In the genomic region with DNA sequence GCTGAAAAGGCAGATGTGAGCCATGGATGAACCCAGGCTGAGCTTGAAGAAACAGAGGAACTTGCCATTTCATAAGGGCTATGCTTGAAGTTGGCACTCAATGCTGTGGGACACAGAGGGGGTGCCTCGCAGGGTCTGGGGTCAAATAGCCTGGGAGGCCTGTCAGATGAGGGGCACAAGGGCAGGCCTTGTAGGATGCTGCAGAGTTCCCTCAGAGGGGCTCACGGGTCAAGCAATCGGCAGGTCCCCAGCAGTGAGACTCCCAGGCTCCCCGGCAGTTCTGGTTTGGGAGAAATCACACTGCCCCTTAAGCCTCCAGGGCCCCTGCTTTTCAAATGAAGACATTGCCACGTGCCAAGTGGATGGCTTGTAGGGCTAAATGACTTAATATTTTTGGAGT, we compare ENCODE assay signal across 12 cellular contexts.
DNase-seq lines count a peak whose midpoint lies in the region; ATAC-seq and TF ChIP-seq lines count a peak whose summit lies in the region.
"Had no signal": no experiment of that assay in that cellular context is flagged by ENCODE, and none has a peak within 500 bp of the region (broad histone marks: within the 10 kb centered on the region; RNA-seq: fewer than 3 reads in every experiment).

No MANE protein-coding gene starts in this region.

- H3K36me3 ChIP-seq in vagina, result no peaks in the 10 kb centered on the region

- intact Hi-C loops in sciatic nerve (cut with DNase I) (no loop called here), vagina (cut with DNase I) (no loop called here)

- peak; percentile 33 for DNase-seq in activated CD8-positive, alpha-beta memory T cell treated with anti-CD3 and anti-CD28 coated beads for 24 hours
- no peak for DNase-seq in activated CD8-positive, alpha-beta memory T cell treated with anti-CD3 and anti-CD28 coated beads, Interleukin-2, amount 50 U/mL, for 48 hours
- peak; percentile 21 for DNase-seq in islet precursor cell
- DNase-seq in sciatic nerve (ENCODE audit: low spot score), result no peak
- peak; percentile 34 to 52 for DNase-seq in vagina (ENCODE audit: extremely low spot score in 2 of 2)
- DNase-seq in DMS53 treated with DMSO at 0.1 percent for 48 hours (lab: John Stamatoyannopoulos, UW; ENCODE audit: unreplicated experiment), result no peak
- DNase-seq in COLO668 (lab: John Stamatoyannopoulos, UW; ENCODE audit: unreplicated experiment), result no peak
- DNase-seq: CD8-positive, alpha-beta T cell; DMS53; GM23248; H7 had no signal

- H3K27me3 ChIP-seq in vagina, result no peaks in the 10 kb centered on the region

- peak; percentile 10 for ATAC-seq in sciatic nerve
- ATAC-seq: CD8-positive, alpha-beta T cell had no signal

- TF ChIP-seq CTCF in vagina (IDR thresholded peaks at IDR 0.05), result no peak

- H3K9me3 ChIP-seq in vagina, result no peaks in the 10 kb centered on the region

- H3K4me3 ChIP-seq in vagina, result no peak overlapping the region
- H3K4me3 ChIP-seq: GM23248 had no signal

- H3K4me1 ChIP-seq in vagina, result no peaks in the 10 kb centered on the region

- no peak for TF ChIP-seq POLR2A in vagina (IDR thresholded peaks at IDR 0.05)

- no peak overlapping the region for H3K27ac ChIP-seq in vagina
- H3K27ac ChIP-seq: 22Rv1, GM23248 had no signal

Comparison
In these comparisons a context has a peak if more than half of its experiments do, and no peak if none do; other contexts are left out.
1. DNase-seq: peak in activated CD8-positive, alpha-beta memory T cell treated with anti-CD3 and anti-CD28 coated beads for 24 hours (single experiment), islet precursor cell (single experiment) and vagina (2 of 2); none in activated CD8-positive, alpha-beta memory T cell treated with anti-CD3 and anti-CD28 coated beads, Interleukin-2, amount 50 U/mL, for 48 hours (single experiment), sciatic nerve (single experiment), DMS53 treated with DMSO at 0.1 percent for 48 hours (single experiment) and COLO668 (single experiment).